In the genomic region with DNA sequence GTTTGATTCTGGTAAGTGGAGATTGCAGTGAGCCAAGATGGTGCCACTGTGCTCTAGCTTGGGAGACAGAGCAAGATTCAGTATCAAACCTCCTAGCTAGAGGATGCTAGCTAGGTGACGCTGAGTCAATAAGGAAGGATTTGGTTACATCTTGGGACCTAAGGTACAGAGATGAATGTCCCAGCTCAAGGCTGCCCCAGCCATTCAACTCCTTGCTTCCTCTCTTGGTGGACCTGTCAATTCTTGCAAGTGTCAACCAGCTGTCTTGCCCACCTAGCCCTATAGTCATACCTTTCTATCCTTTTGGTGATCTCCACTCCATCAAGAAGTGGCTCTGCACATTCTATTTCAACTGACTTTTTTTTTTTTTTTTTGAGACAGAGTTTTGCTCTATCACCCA, we compare ENCODE assay signal across 17 cellular contexts. TPM values are rescaled to one million over a fixed set of nuclear protein-coding genes. Genes with fewer than 3 reads are reported as not detected.
"Had no signal": no experiment of that assay in that cellular context is flagged by ENCODE, and none has a peak within 500 bp of the region (broad histone marks: within the 10 kb centered on the region; RNA-seq: fewer than 3 reads in every experiment).

No MANE protein-coding gene starts in this region.

- H3K4me2 ChIP-seq: smooth muscle cell had no signal

- H3K36me3 ChIP-seq: adrenal gland, colonic mucosa, upper lobe of right lung had no signal

- H3K27me3 ChIP-seq: adrenal gland, colonic mucosa, heart left ventricle, upper lobe of right lung had no signal

- H3K4me3 Mint-ChIP-seq: activated T-cell treated with anti-CD3 and anti-CD28 coated beads, Interleukin-2, amount 50 U/mL, for 4 hours; naive thymus-derived CD4-positive, alpha-beta T cell; WTC11 had no signal

- H3K4me1 ChIP-seq: adrenal gland, colonic mucosa had no signal

- H3K27ac Mint-ChIP-seq: progenitor cell of endocrine pancreas, WTC11 had no signal

- H3K27me3 Mint-ChIP-seq: naive thymus-derived CD4-positive, alpha-beta T cell; progenitor cell of endocrine pancreas had no signal

- H3K9me3 Mint-ChIP-seq: activated T-cell treated with anti-CD3 and anti-CD28 coated beads, Interleukin-2, amount 50 U/mL, for 4 hours; naive thymus-derived CD4-positive, alpha-beta T cell; WTC11 had no signal

- ATAC-seq: activated T-cell treated with anti-CD3 and anti-CD28 coated beads, Interleukin-2, amount 50 U/mL, for 4 hours; heart left ventricle; left lobe of liver; naive thymus-derived CD4-positive, alpha-beta T cell; right cardiac atrium; upper lobe of right lung; WTC11 had no signal

- DNase-seq: activated CD4-positive, alpha-beta T cell treated with anti-CD3 and anti-CD28 coated beads, Interleukin-2, amount 50 U/mL, for 1 hour; activated naive CD4-positive, alpha-beta T cell treated with Interleukin-2 at 50 U/mL for 16 hours; activated T-cell treated with anti-CD3 and anti-CD28 coated beads, Interleukin-2, amount 50 U/mL, for 4 hours; adrenal gland; colonic mucosa; effector CD8-positive, alpha-beta T cell; heart left ventricle; mammary epithelial cell; naive thymus-derived CD4-positive, alpha-beta T cell; nucleus accumbens; right cardiac atrium; stimulated activated naive CD4-positive, alpha-beta T cell; upper lobe of right lung had no signal

- H3K36me3 Mint-ChIP-seq: naive thymus-derived CD4-positive, alpha-beta T cell; WTC11 had no signal

- H3K27ac ChIP-seq: colonic mucosa had no signal

- H3K4me3 ChIP-seq: adrenal gland, colonic mucosa, heart left ventricle, smooth muscle cell, upper lobe of right lung had no signal

- H3K9me3 ChIP-seq: adrenal gland, colonic mucosa, heart left ventricle, upper lobe of right lung had no signal

- H3K4me1 Mint-ChIP-seq: WTC11 had no signal

RNA-seq across cellular contexts. Expression of gene MILR1, which starts 1.4 kb away (rescaled TPM):
- total RNA-seq: activated T-cell treated with anti-CD3 and anti-CD28 coated beads, Interleukin-2, amount 50 U/mL, for 4 hours; progenitor cell of endocrine pancreas; smooth muscle cell; WTC11 had no signal

RNA-seq across cellular contexts. Expression of gene PECAM1, which starts 56.9 kb away (rescaled TPM):
- total RNA-seq: smooth muscle cell had no signal
